Comparison of ENCODE assay signal across 23 cellular contexts in genomic region chr3:141080407-141080806, GRCh38. TPM values are rescaled to one million over a fixed set of nuclear protein-coding genes. Genes with fewer than 3 reads are reported as not detected.
"Had no signal": no experiment of that assay in that cellular context is flagged by ENCODE, and none has a peak within 500 bp of the region (broad histone marks: within the 10 kb centered on the region; RNA-seq: fewer than 3 reads in every experiment).

No MANE protein-coding gene starts in this region.

- H3K9me3 ChIP-seq: colonic mucosa, esophagus squamous epithelium, gastrocnemius medialis, neutrophil, pancreas, psoas muscle, right atrium auricular region, tibial artery had no signal

- H3K36me3 Mint-ChIP-seq: activated naive CD8-positive, alpha-beta T cell treated with anti-CD3 and anti-CD28 coated beads for 36 hours; memory B cell; naive B cell had no signal

- H3K4me1 ChIP-seq: colonic mucosa had no signal

- H3K27me3 ChIP-seq: colonic mucosa, gastrocnemius medialis, pancreas, right atrium auricular region, tibial artery had no signal

- H3K4me1 Mint-ChIP-seq: central memory CD8-positive, alpha-beta T cell had no signal

- H3K27me3 Mint-ChIP-seq: activated naive CD8-positive, alpha-beta T cell treated with anti-CD3 and anti-CD28 coated beads for 36 hours; central memory CD8-positive, alpha-beta T cell had no signal

- H3K36me3 ChIP-seq: colonic mucosa, esophagus squamous epithelium, gastrocnemius medialis, neutrophil, pancreas, right atrium auricular region, tibial artery had no signal

- H3K4me3 Mint-ChIP-seq: activated naive CD8-positive, alpha-beta T cell treated with anti-CD3 and anti-CD28 coated beads for 36 hours; central memory CD8-positive, alpha-beta T cell; memory B cell; stimulated activated naive CD8-positive, alpha-beta T cell treated with anti-CD3 and anti-CD28 coated beads, Interleukin-15, amount 100 ng/mL, for 72 hours had no signal

- DNase-seq: activated CD4-positive, alpha-beta T cell treated with anti-CD3 and anti-CD28 coated beads for 4 hours; activated CD4-positive, alpha-beta T cell treated with anti-CD3 and anti-CD28 coated beads, Interleukin-2, amount 50 U/mL, for 48 hours; activated CD4-positive, CD25-positive, alpha-beta regulatory T cell; activated naive CD4-positive, alpha-beta T cell treated with Interleukin-2 at 50 U/mL for 16 hours; activated naive CD8-positive, alpha-beta T cell treated with anti-CD3 and anti-CD28 coated beads for 36 hours; activated T-cell treated with anti-CD3 and anti-CD28 coated beads, Interleukin-2, amount 50 U/mL, for 48 hours; colonic mucosa; esophagus squamous epithelium; gastrocnemius medialis; hippocampal formation; left cardiac atrium; naive B cell; stimulated activated CD4-positive, alpha-beta T cell treated with anti-CD3 and anti-CD28 coated beads, Interleukin-4, amount 100 ng/mL, for 24 hours; stimulated activated naive CD8-positive, alpha-beta T cell treated with anti-CD3 and anti-CD28 coated beads, Interleukin-15, amount 100 ng/mL, for 72 hours; T-helper 1 cell; tibial artery had no signal

- ATAC-seq: gastrocnemius medialis; left cardiac atrium; pancreas; psoas muscle; stimulated activated naive CD8-positive, alpha-beta T cell treated with anti-CD3 and anti-CD28 coated beads, Interleukin-15, amount 100 ng/mL, for 72 hours had no signal

- H3K9me3 Mint-ChIP-seq: activated naive CD8-positive, alpha-beta T cell treated with anti-CD3 and anti-CD28 coated beads for 36 hours; central memory CD8-positive, alpha-beta T cell; memory B cell; naive B cell; stimulated activated naive CD8-positive, alpha-beta T cell treated with anti-CD3 and anti-CD28 coated beads, Interleukin-15, amount 100 ng/mL, for 72 hours had no signal

- H3K27ac Mint-ChIP-seq: activated naive CD8-positive, alpha-beta T cell treated with anti-CD3 and anti-CD28 coated beads for 36 hours; memory B cell; naive B cell; stimulated activated naive CD8-positive, alpha-beta T cell treated with anti-CD3 and anti-CD28 coated beads, Interleukin-15, amount 100 ng/mL, for 72 hours had no signal

- H3K27ac ChIP-seq: colonic mucosa, esophagus squamous epithelium, gastrocnemius medialis, neutrophil, pancreas, psoas muscle, right atrium auricular region, tibial artery had no signal

- H3K4me3 ChIP-seq: colonic mucosa, esophagus squamous epithelium, gastrocnemius medialis, pancreas, psoas muscle, right atrium auricular region, tibial artery had no signal

RNA-seq across cellular contexts. Expression of gene SPSB4, which starts 29.3 kb away (rescaled TPM):
- total RNA-seq: activated CD8-positive, alpha-beta memory T cell treated with anti-CD3 and anti-CD28 coated beads for 36 hours; activated naive CD8-positive, alpha-beta T cell treated with anti-CD3 and anti-CD28 coated beads for 36 hours; colonic mucosa; esophagus squamous epithelium had no signal
